ENCODE assay signal across 8 cellular contexts in genomic region chr6:57221936-57222683, GRCh38. TPM values are rescaled to one million over a fixed set of nuclear protein-coding genes. Genes with fewer than 3 reads are reported as not detected.
DNase-seq lines count a peak whose midpoint lies in the region; ATAC-seq, FAIRE-seq and TF ChIP-seq lines count a peak whose summit lies in the region.

Gene RAB23, minus strand, starts transcription at chr6:57222307. Its CDS starts 11,927 bp downstream, at chr6:57210380.

- FAIRE-seq in D721Med (lab: Jason Lieb, UNC) = no peak

- H3K4me1 ChIP-seq in NT2/D1 (ENCODE audit: insufficient read depth, insufficient read length) = no peaks in the 10 kb centered on the region

- DNase-seq in D721Med (ENCODE audit: insufficient read length, low spot score) = peak; percentile 49
- DNase-seq in HT1080 (ENCODE audit: low read depth) = peak; percentile 84
- peak; percentile 71 for DNase-seq in NT2/D1 (ENCODE audit: low read depth, low spot score)
- DNase-seq in activated T-cell treated with anti-CD3 and anti-CD28 coated beads for 1 hour (ENCODE audit: low read depth) = peak; percentile 77
- peak; percentile 72 for DNase-seq in epidermal melanocyte (ENCODE audit: insufficient read length, low spot score)
- peak; percentile 80 for DNase-seq in middle frontal gyrus (ENCODE audit: extremely low spot score, low spot score)
- DNase-seq in stimulated activated CD8-positive, alpha-beta memory T cell treated with anti-CD3 and anti-CD28 coated beads, Interleukin-2, amount 100 ng/mL, for 1 hour (ENCODE audit: low read depth in 2 of 2) = peak; percentile 71

- no peak for TF ChIP-seq CTCF in D721Med (IDR thresholded peaks at IDR 0.05; ENCODE audit: insufficient read depth, missing control alignments)

- peak within 1 kb of the TSS; percentile 93 for H3K9ac ChIP-seq in NT2/D1 (ENCODE audit: insufficient read length, low read depth)

- no peaks in the 10 kb centered on the region for H3K36me3 ChIP-seq in NT2/D1 (ENCODE audit: insufficient read depth, insufficient read length, low read length)

- no peaks in the 10 kb centered on the region for H3K9me3 ChIP-seq in NT2/D1 (ENCODE audit: insufficient read depth, low read length)

- no peaks in the 10 kb centered on the region for H3K27me3 ChIP-seq in NT2/D1 (ENCODE audit: insufficient read depth, insufficient read length)

- peak within 1 kb of the TSS; percentile 86 for H3K4me3 ChIP-seq in NT2/D1 (ENCODE audit: insufficient read length, low read depth)

- ATAC-seq in GM21381 (IDR thresholded peaks at IDR 0.05; ENCODE audit: unreplicated experiment) = peak; percentile 79

RNA-seq across cellular contexts. Expression of gene RAB23, which starts in this region (rescaled TPM):
- total RNA-seq in HT1080 (2014; rRNA removed; shearing (Covaris generic)) = 10.5 and 12.8 TPM in 2 replicates
- 15.6 and 20.7 TPM in 2 replicates for polyA plus RNA-seq in HT1080 (2015; cell fraction: cytosol; rRNA removed)
- 13.3 and 13.8 TPM in 2 replicates for polyA plus RNA-seq in HT1080 (2015; cell fraction: nucleus; rRNA removed)

Comparison
In these comparisons a context has a peak if more than half of its experiments do, and no peak if none do; other contexts are left out.
1. Peak in every context shown above with its lines: DNase-seq, ATAC-seq and H3K4me3 ChIP-seq.